Comparison of ENCODE assay signal across 14 cellular contexts in genomic region chr17:64022631-64023063, GRCh38.
DNase-seq lines count a peak whose midpoint lies in the region; ATAC-seq and TF ChIP-seq lines count a peak whose summit lies in the region.
"Had no signal": no experiment of that assay in that cellular context is flagged by ENCODE, and none has a peak within 500 bp of the region (broad histone marks: within the 10 kb centered on the region; RNA-seq: fewer than 3 reads in every experiment).

No MANE protein-coding gene starts in this region.

- H3K9me3 Mint-ChIP-seq in activated naive CD4-positive, alpha-beta T cell treated with anti-CD3 and anti-CD28 coated beads, Interleukin-2, amount 10 ng/mL, durations not matched to agents 7 days and 5 days = no peaks in the 10 kb centered on the region

- TF ChIP-seq CTCF in DND-41 (IDR thresholded peaks at IDR 0.05; ENCODE audit: borderline replicate concordance, extremely low read depth, low read length, poor library complexity, severe bottlenecking) = no peak

- no peak for ATAC-seq in DND-41 (ENCODE audit: insufficient read depth, low read depth)
- ATAC-seq: left ventricle myocardium superior, SK-N-SH treated with all-trans-retinoic acid at 6 μM for 48 hours had no signal

- H3K4me1 Mint-ChIP-seq in activated naive CD4-positive, alpha-beta T cell treated with anti-CD3 and anti-CD28 coated beads, Interleukin-2, amount 10 ng/mL, durations not matched to agents 7 days and 5 days = peaks cover 69% of the 10 kb centered on the region

- no peaks in the 10 kb centered on the region for H3K4me1 ChIP-seq in ACC112 (ENCODE audit: control insufficient read depth, insufficient read depth, low read length, unreplicated experiment)
- peaks cover 58% of the 10 kb centered on the region for H3K4me1 ChIP-seq in DND-41 (ENCODE audit: insufficient read depth, low read length)
- peaks cover 48% of the 10 kb centered on the region for H3K4me1 ChIP-seq in mucosa of stomach (ENCODE audit: control insufficient read depth, insufficient read depth, low read length)

- H3K4me3 ChIP-seq in ACC112 (ENCODE audit: low read depth, low read length) (no peak overlapping the region), DND-41 (ENCODE audit: low read depth in 1 of 2, low read length in 2 of 2) (no peak overlapping the region), mucosa of stomach (ENCODE audit: low read length) (no peak overlapping the region)

- H4K20me1 ChIP-seq in DND-41 (ENCODE audit: insufficient read depth, low read length) = no peaks in the 10 kb centered on the region

- H3K9ac ChIP-seq in DND-41 (ENCODE audit: low read depth, low read length) (no peak overlapping the region), mucosa of stomach (ENCODE audit: low read length) (peak overlapping the region; percentile 24)

- peak overlapping the region; percentile 23 for H2AFZ ChIP-seq in ACC112 (ENCODE audit: low read length, unreplicated experiment)
- H2AFZ ChIP-seq in DND-41 (ENCODE audit: low read depth, low read length) = no peak overlapping the region

- H3K27ac ChIP-seq in ACC112 (ENCODE audit: low read depth, low read length) (no peak overlapping the region), DND-41 (ENCODE audit: low read length) (0 out of 2 replicates have a peak overlapping the region, but pooled peaks have one; percentile 29)

- CTCF ChIA-PET in activated naive CD4-positive, alpha-beta T cell treated with anti-CD3 and anti-CD28 coated beads, Interleukin-2, amount 10 ng/mL, durations not matched to agents 7 days and 5 days (lab: Charles Lee) = interaction anchor here (0.6 to 5.7 kb wide), 6 partner anchors 32 to 1141 kb away, joined by 3 to 68 read pairs (median 6); partner anchors contain the start of gene GH1

- H3K27me3 Mint-ChIP-seq in activated naive CD4-positive, alpha-beta T cell treated with anti-CD3 and anti-CD28 coated beads, Interleukin-2, amount 10 ng/mL, durations not matched to agents 7 days and 5 days = no peaks in the 10 kb centered on the region

- H3K36me3 ChIP-seq in ACC112 (ENCODE audit: insufficient read depth, low read length) (no peaks in the 10 kb centered on the region), DND-41 (ENCODE audit: insufficient read depth, low read length) (no peaks in the 10 kb centered on the region), mucosa of stomach (ENCODE audit: control insufficient read depth, insufficient read depth, low read length) (no peaks in the 10 kb centered on the region)

- H3K79me2 ChIP-seq in ACC112 (ENCODE audit: control insufficient read depth, insufficient read depth, low read length, unreplicated experiment) = no peaks in the 10 kb centered on the region
- peaks cover 25% of the 10 kb centered on the region for H3K79me2 ChIP-seq in DND-41 (ENCODE audit: insufficient read depth, low read length)

- H3K9me3 ChIP-seq in DND-41 (ENCODE audit: insufficient read depth, low read length, severe bottlenecking) = no peaks in the 10 kb centered on the region
- no peaks in the 10 kb centered on the region for H3K9me3 ChIP-seq in mucosa of stomach (ENCODE audit: control insufficient read depth, low read length)

- H3K4me3 Mint-ChIP-seq in activated naive CD4-positive, alpha-beta T cell treated with anti-CD3 and anti-CD28 coated beads, Interleukin-2, amount 10 ng/mL, durations not matched to agents 7 days and 5 days = peak overlapping the region; percentile 46

- H3K36me3 Mint-ChIP-seq in activated naive CD4-positive, alpha-beta T cell treated with anti-CD3 and anti-CD28 coated beads, Interleukin-2, amount 10 ng/mL, durations not matched to agents 7 days and 5 days = peaks cover 12% of the 10 kb centered on the region

- DNase-seq in DND-41 = no peak
- peak; percentile 21 for DNase-seq in activated naive CD4-positive, alpha-beta T cell treated with anti-CD3 and anti-CD28 coated beads, Interleukin-2, amount 10 ng/mL, durations not matched to agents 7 days and 5 days
- DNase-seq in DMS153 treated with DMSO at 0.1 percent for 48 hours (lab: John Stamatoyannopoulos, UW; ENCODE audit: unreplicated experiment) = no peak
- no peak for DNase-seq in hepatic stellate cell (ENCODE audit: low spot score)
- DNase-seq in NCI-H748 treated with DMSO at 0.1 percent for 48 hours (lab: John Stamatoyannopoulos, UW) = no peak
- no peak for DNase-seq in NCI-H146 (lab: John Stamatoyannopoulos, UW)
- DNase-seq: GF-D8; KBM-7; left ventricle myocardium superior; nucleus accumbens; stimulated activated CD4-positive, alpha-beta T cell treated with anti-CD3 and anti-CD28 coated beads, Interleukin-12 subunit alpha, Interleukin-12 subunit beta, amount 100 ng/mL, for 4 hours had no signal

- H3K27me3 ChIP-seq in ACC112 (ENCODE audit: insufficient read depth, low read length) = no peaks in the 10 kb centered on the region
- no peaks in the 10 kb centered on the region for H3K27me3 ChIP-seq in DND-41 (ENCODE audit: insufficient read depth, low read length, poor library complexity)
- H3K27me3 ChIP-seq in mucosa of stomach (ENCODE audit: control insufficient read depth, insufficient read depth, low read length) = no peaks in the 10 kb centered on the region

- H3K4me2 ChIP-seq in DND-41 (ENCODE audit: insufficient read depth, low read length) = no peak overlapping the region

- peak overlapping the region; percentile 100 for H3K27ac Mint-ChIP-seq in activated naive CD4-positive, alpha-beta T cell treated with anti-CD3 and anti-CD28 coated beads, Interleukin-2, amount 10 ng/mL, durations not matched to agents 7 days and 5 days
